In genomic region chr19:12884627-12884925, GRCh38 we compare ENCODE assay signal across 11 cellular contexts. TPM values are rescaled to one million over a fixed set of nuclear protein-coding genes. Genes with fewer than 3 reads are reported as not detected.
DNase-seq lines count a peak whose midpoint lies in the region; TF ChIP-seq lines count a peak whose summit lies in the region.
"Had no signal": no experiment of that assay in that cellular context is flagged by ENCODE, and none has a peak within 500 bp of the region (broad histone marks: within the 10 kb centered on the region; RNA-seq: fewer than 3 reads in every experiment).

No MANE protein-coding gene starts in this region.

- peaks cover 0 to 6% (median 4%) of the 10 kb centered on the region in 3 experiments; a peak in 3 of 7 replicates for H3K36me3 Mint-ChIP-seq in H9 (ENCODE audit: insufficient read depth in 1 of 3, low read depth in 3 of 3)
- H3K36me3 Mint-ChIP-seq in activated naive CD8-positive, alpha-beta T cell treated with anti-CD3 and anti-CD28 coated beads for 36 hours: peaks cover 2% of the 10 kb centered on the region
- peaks cover 6% of the 10 kb centered on the region for H3K36me3 Mint-ChIP-seq in endothelial cell (ENCODE audit: low read depth, unreplicated experiment)

- H3K79me2 ChIP-seq in H9 (ENCODE audit: insufficient read depth, low read length): no peaks in the 10 kb centered on the region

- H3K9me3 Mint-ChIP-seq in H9: peaks cover 16% of the 10 kb centered on the region in 2 experiments
- H3K9me3 Mint-ChIP-seq in activated naive CD8-positive, alpha-beta T cell treated with anti-CD3 and anti-CD28 coated beads for 36 hours: peaks cover 4% of the 10 kb centered on the region
- no peaks in the 10 kb centered on the region for H3K9me3 Mint-ChIP-seq in endothelial cell (ENCODE audit: unreplicated experiment)

- no CpG with 5 or more reads among the region's 12 CpGs for whole genome bisulfite sequencing in H9 (ENCODE audit: extremely low coverage, insufficient read length, low lambda C conversion rate)

- peak overlapping the region; percentile 72; the same call in 1 of the 2 replicates for H3K14ac ChIP-seq in H9 (ENCODE audit: insufficient read depth, low read length)

- peak overlapping the region; percentile 71 for H3K18ac ChIP-seq in H9 (ENCODE audit: insufficient read length, low read depth, low read length)

- POLR2A ChIA-PET in A673 (lab: Charles Lee; ENCODE audit: low non-redundant PET): no interaction called here

- no peak overlapping the region for H2BK20ac ChIP-seq in H9 (ENCODE audit: low read depth, low read length, poor library complexity, severe bottlenecking)

- peak overlapping the region; percentile 79 for H3K4me2 ChIP-seq in H9 (ENCODE audit: insufficient read depth, insufficient read length, low read length)

- H4K20me1 ChIP-seq in H9 (ENCODE audit: control insufficient read depth, insufficient read depth, insufficient read length): no peaks in the 10 kb centered on the region

- H3K79me1 ChIP-seq in H9 (ENCODE audit: insufficient read depth, low read depth, low read length, poor library complexity, severe bottlenecking): no peaks in the 10 kb centered on the region

- DNase-seq in A673 (ENCODE audit: low spot score) (no peak), H9 (no peak), DMS114 treated with DMSO at 0.1 percent for 48 hours (lab: John Stamatoyannopoulos, UW; ENCODE audit: unreplicated experiment) (no peak), NCI-H82 treated with DMSO at 0.1 percent for 48 hours (lab: John Stamatoyannopoulos, UW; ENCODE audit: unreplicated experiment) (no peak), HCEC 1CT (no peak), endothelial cell (ENCODE audit: low spot score) (no peak)
- DNase-seq in activated naive CD8-positive, alpha-beta T cell treated with anti-CD3 and anti-CD28 coated beads for 36 hours: no peak

- no peak overlapping the region for H2BK12ac ChIP-seq in H9 (ENCODE audit: insufficient read length, low read depth, low read length)

- H3K4me3 ChIP-seq in A673 (ENCODE audit: low read depth, low read length, poor library complexity, severe bottlenecking) (peak overlapping the region; percentile 46), mucosa of rectum (ENCODE audit: low read length in 2 of 2) (peak overlapping the region; percentile 36 to 56)

- intact Hi-C loops in A673 (cut with micrococcal nuclease; ENCODE audit: unreplicated experiment): loop anchor here (2.0 kb wide), 1 partner anchor 80 kb away; no protein-coding TSS in a partner anchor

- peak overlapping the region; percentile 9 for H4K5ac ChIP-seq in H9 (ENCODE audit: insufficient read length, low read depth, low read length)

- no peak overlapping the region for H2BK5ac ChIP-seq in H9 (ENCODE audit: insufficient read length, low read length)

- H3K4me1 Mint-ChIP-seq in H9 (peaks cover 13 to 17% of the 10 kb centered on the region in 2 experiments), endothelial cell (ENCODE audit: unreplicated experiment) (peaks cover 6% of the 10 kb centered on the region)
- H3K4me1 Mint-ChIP-seq in activated naive CD8-positive, alpha-beta T cell treated with anti-CD3 and anti-CD28 coated beads for 36 hours: peaks cover 28% of the 10 kb centered on the region

- H2BK120ac ChIP-seq in H9 (ENCODE audit: low read depth, low read length, poor library complexity, severe bottlenecking): no peak overlapping the region

- H2AK5ac ChIP-seq in H9 (ENCODE audit: insufficient read length, low read length): no peak overlapping the region

- no peak overlapping the region for H2AFZ ChIP-seq in H9 (ENCODE audit: low read length)

- no peak overlapping the region for H3T11ph ChIP-seq in H9 (ENCODE audit: low read length)

- H3K4me3 Mint-ChIP-seq in H9 (peak overlapping the region; percentile 81 to 89; a peak in 4 of 5 replicates), endothelial cell (ENCODE audit: unreplicated experiment) (no peak overlapping the region)
- H3K4me3 Mint-ChIP-seq in activated naive CD8-positive, alpha-beta T cell treated with anti-CD3 and anti-CD28 coated beads for 36 hours: peak overlapping the region; percentile 83

- H3K27me3 Mint-ChIP-seq in H9 (ENCODE audit: low read depth): peaks cover 54% of the 10 kb centered on the region
- no peaks in the 10 kb centered on the region for H3K27me3 Mint-ChIP-seq in activated naive CD8-positive, alpha-beta T cell treated with anti-CD3 and anti-CD28 coated beads for 36 hours
- peaks cover 11% of the 10 kb centered on the region for H3K27me3 Mint-ChIP-seq in endothelial cell (ENCODE audit: unreplicated experiment)

- H3K56ac ChIP-seq in H9 (ENCODE audit: insufficient read length, low read depth, low read length): no peak overlapping the region

- H3K36me3 ChIP-seq in A673 (ENCODE audit: insufficient read depth, low read length, poor library complexity, severe bottlenecking) (no peaks in the 10 kb centered on the region), mucosa of rectum (ENCODE audit: control insufficient read depth in 2 of 2, insufficient read depth in 2 of 2, low read length in 2 of 2) (no peaks in the 10 kb centered on the region)

- H3K27ac ChIP-seq in A673 (ENCODE audit: low read depth, low read length, poor library complexity, severe bottlenecking) (no peak overlapping the region), H9 (ENCODE audit: insufficient read length, low read depth, low read length) (peak overlapping the region; percentile 28), mucosa of rectum (ENCODE audit: low read depth in 2 of 2, low read length in 2 of 2) (peak overlapping the region; percentile 23 to 25)

- no peak overlapping the region for H4K8ac ChIP-seq in H9 (replicated peaks; ENCODE audit: insufficient read length, low read depth, low read length)

- no peak overlapping the region for H4K91ac ChIP-seq in H9 (ENCODE audit: insufficient read length, low read depth, low read length)

- H3K9ac ChIP-seq in H9 (ENCODE audit: extremely low read depth, insufficient read length, low read length) (no peak overlapping the region), mucosa of rectum (ENCODE audit: low read depth in 1 of 2, low read length in 2 of 2) (no peak overlapping the region)

- H3K23ac ChIP-seq in H9 (ENCODE audit: insufficient read length, low read depth, low read length): no peak overlapping the region

- H2BK15ac ChIP-seq in H9 (ENCODE audit: low read depth, low read length): no peak overlapping the region

- H3K27ac Mint-ChIP-seq in H9 (peak overlapping the region in 1 of 3 experiments; percentile 92; a peak in 1 of 7 replicates), endothelial cell (ENCODE audit: unreplicated experiment) (no peak overlapping the region)
- H3K27ac Mint-ChIP-seq in activated naive CD8-positive, alpha-beta T cell treated with anti-CD3 and anti-CD28 coated beads for 36 hours: peak overlapping the region; percentile 88

- H3K9me3 ChIP-seq in A673 (ENCODE audit: low read depth, low read length, poor library complexity, severe bottlenecking) (peaks cover 12% of the 10 kb centered on the region), H9 (ENCODE audit: control insufficient read depth, low read depth, low read length) (no peaks in the 10 kb centered on the region), mucosa of rectum (ENCODE audit: control insufficient read depth in 2 of 2, low read length in 2 of 2) (peaks cover 0 to 5% of the 10 kb centered on the region in 2 donors)

- no peaks in the 10 kb centered on the region for H3K27me3 ChIP-seq in A673 (replicated peaks; ENCODE audit: insufficient read depth, low read depth, low read length, poor library complexity)
- 0 out of 2 replicates have a peak, but pooled peaks cover 1% of the 10 kb centered on the region for H3K27me3 ChIP-seq in H9 (ENCODE audit: insufficient read depth, low read length)
- no peaks in the 10 kb centered on the region for H3K27me3 ChIP-seq in mucosa of rectum (ENCODE audit: control insufficient read depth in 2 of 2, insufficient read depth in 2 of 2, low read length in 2 of 2)

- H3K4me1 ChIP-seq in A673 (ENCODE audit: insufficient read depth, low read length, poor library complexity, severe bottlenecking) (peaks cover 5% of the 10 kb centered on the region), H9 (ENCODE audit: insufficient read depth, low read length) (no peaks in the 10 kb centered on the region), mucosa of rectum (ENCODE audit: control insufficient read depth in 2 of 2, insufficient read depth in 2 of 2, low read length in 2 of 2) (peaks cover 13 to 16% of the 10 kb centered on the region in 2 donors)

- CTCF ChIA-PET in A673 (lab: Charles Lee): interaction anchor here (0.9 to 1.2 kb wide), 2 partner anchors 29 to 81 kb away, joined by 3 to 5 read pairs; no protein-coding TSS in a partner anchor

- no peak overlapping the region for H3K4ac ChIP-seq in H9 (ENCODE audit: low read depth, low read length)

- TF ChIP-seq CTCF in A673 (conservative IDR thresholded peaks at IDR 0.05; ENCODE audit: low read depth, low read length) (no peak), H9 (conservative IDR thresholded peaks at IDR 0.05) (no peak), endothelial cell (IDR thresholded peaks at IDR 0.05; ENCODE audit: unreplicated experiment) (no peak)

- BruUV-seq in A673 (replicated peaks; lab: Mats Ljungman, UMichigan): no TSS peak

- peaks cover 6% of the 10 kb centered on the region for H3K23me2 ChIP-seq in H9 (ENCODE audit: insufficient read length, low read depth, low read length, poor library complexity, severe bottlenecking)

RNA-seq across cellular contexts. Expression of gene KLF1, which starts 2.4 kb away (rescaled TPM):
- total RNA-seq in A673 (2021) (0.30 and 0.57 TPM in 2 replicates), H9 (2021) (0.37 and 0.53 TPM in 2 replicates), endothelial cell (ENCODE audit: unreplicated experiment) (0.54 TPM)
- under 1 TPM; 0.34 to 0.39 TPM for total RNA-seq in activated naive CD8-positive, alpha-beta T cell treated with anti-CD3 and anti-CD28 coated beads for 36 hours
- total RNA-seq: epithelial cell of proximal tubule, kidney epithelial cell, progenitor cell of endocrine pancreas had no signal

RNA-seq across cellular contexts. Expression of gene DNASE2, which starts 3.3 kb away (rescaled TPM):
- total RNA-seq in A673 (2021) (22.7 and 27.8 TPM in 2 replicates), H9 (2021) (23.8 and 26.0 TPM in 2 replicates), endothelial cell (ENCODE audit: unreplicated experiment) (12.2 TPM)
- 10 to 100 TPM; 21.5 to 22.2 TPM for total RNA-seq in activated naive CD8-positive, alpha-beta T cell treated with anti-CD3 and anti-CD28 coated beads for 36 hours

RNA-seq across cellular contexts. Expression of gene GCDH, which starts 6.4 kb away (rescaled TPM):
- 47.3 and 58.7 TPM in 2 replicates for total RNA-seq in A673 (2021)
- 53.2 and 54.4 TPM in 2 replicates for total RNA-seq in H9 (2021)
- 10 to 100 TPM; 41.2 to 42.5 TPM for total RNA-seq in activated naive CD8-positive, alpha-beta T cell treated with anti-CD3 and anti-CD28 coated beads for 36 hours
- total RNA-seq in endothelial cell (ENCODE audit: unreplicated experiment): 20.0 TPM

RNA-seq across cellular contexts. Expression of gene SYCE2, which starts 34.5 kb away (rescaled TPM):
- total RNA-seq in A673 (2021) (0.71 and 1.8 TPM in 2 replicates), H9 (2021) (1.4 and 1.9 TPM in 2 replicates), endothelial cell (ENCODE audit: unreplicated experiment) (not detected)
- 1 to 10 TPM; 1.8 to 2.7 TPM for total RNA-seq in activated naive CD8-positive, alpha-beta T cell treated with anti-CD3 and anti-CD28 coated beads for 36 hours

RNA-seq across cellular contexts. Expression of gene MAST1, which starts 46.3 kb away (rescaled TPM):
- 22.2 and 26.7 TPM in 2 replicates for total RNA-seq in A673 (2021)
- total RNA-seq in H9 (2021): 11.8 and 15.1 TPM in 2 replicates
- 1 to 10 TPM; 1.2 to 2.0 TPM for total RNA-seq in activated naive CD8-positive, alpha-beta T cell treated with anti-CD3 and anti-CD28 coated beads for 36 hours
- 4.1 TPM for total RNA-seq in endothelial cell (ENCODE audit: unreplicated experiment)
